Comparison of ENCODE assay signal across 9 cellular contexts in genomic region chr20:3710703-3711417, GRCh38. TPM values are rescaled to one million over a fixed set of nuclear protein-coding genes. Genes with fewer than 3 reads are reported as not detected.
DNase-seq lines count a peak whose midpoint lies in the region; ATAC-seq and TF ChIP-seq lines count a peak whose summit lies in the region.
"Had no signal": no experiment of that assay in that cellular context is flagged by ENCODE, and none has a peak within 500 bp of the region (broad histone marks: within the 10 kb centered on the region; RNA-seq: fewer than 3 reads in every experiment).

No MANE protein-coding gene starts in this region.

- no peak overlapping the region for H3K4me3 ChIP-seq in endodermal cell (ENCODE audit: low read length)

- no peaks in the 10 kb centered on the region for H3K36me3 Mint-ChIP-seq in endodermal cell (ENCODE audit: low read depth)

- no peaks in the 10 kb centered on the region for H3K9me3 Mint-ChIP-seq in endodermal cell

- WGBS in endodermal cell (ENCODE audit: insufficient coverage in 1 of 2, insufficient read length in 1 of 2), 2 experiments = 31 to 50% methylated on average over 12 to 17 of the region's 17 CpGs

- peak; percentile 98 for TF ChIP-seq CTCF in endodermal cell (conservative IDR thresholded peaks at IDR 0.05)

- H3K27ac ChIP-seq in endodermal cell (ENCODE audit: low read depth, low read length) = no peak overlapping the region

- H3K9me3 ChIP-seq in endodermal cell (ENCODE audit: control insufficient read depth, low read length) = no peaks in the 10 kb centered on the region

- no peak overlapping the region for H3K27ac Mint-ChIP-seq in endodermal cell

- H3K27me3 ChIP-seq in endodermal cell (ENCODE audit: control insufficient read depth, insufficient read depth, low read length, poor library complexity, severe bottlenecking) = no peaks in the 10 kb centered on the region

- no peaks in the 10 kb centered on the region for H3K4me1 Mint-ChIP-seq in endodermal cell

- no peak overlapping the region for H3K4me3 Mint-ChIP-seq in endodermal cell

- peak; percentile 68 for DNase-seq in NCI-H82 (lab: John Stamatoyannopoulos, UW)
- DNase-seq in NCI-H82 treated with DMSO at 0.1 percent for 48 hours (lab: John Stamatoyannopoulos, UW; ENCODE audit: unreplicated experiment) = no peak
- DNase-seq in NCI-H2227 (lab: John Stamatoyannopoulos, UW; ENCODE audit: unreplicated experiment) = peak; percentile 60
- DNase-seq in activated CD8-positive, alpha-beta memory T cell treated with anti-CD3 and anti-CD28 coated beads for 4 hours (ENCODE audit: low read depth in 2 of 2) = peak; percentile 21 to 50
- peak; percentile 96 for DNase-seq in endodermal cell
- DNase-seq in mucosa of gallbladder (ENCODE audit: low spot score) = peak; percentile 63
- peak; percentile 29 to 53 for DNase-seq in stimulated activated CD8-positive, alpha-beta memory T cell treated with anti-CD3 and anti-CD28 coated beads, Interleukin-4, amount 100 ng/mL, for 4 hours (ENCODE audit: low read depth in 2 of 2, low spot score in 1 of 2)

- no peaks in the 10 kb centered on the region for H3K4me1 ChIP-seq in endodermal cell (ENCODE audit: control insufficient read depth, insufficient read depth, low read length)

- ATAC-seq in GM18868 (IDR thresholded peaks at IDR 0.05; ENCODE audit: unreplicated experiment) = no peak

- no peaks in the 10 kb centered on the region for H3K36me3 ChIP-seq in endodermal cell (ENCODE audit: control insufficient read depth, insufficient read depth, low read length)

- H3K27me3 Mint-ChIP-seq in endodermal cell (ENCODE audit: insufficient read depth) = no peaks in the 10 kb centered on the region

- no peak overlapping the region for H3K9ac ChIP-seq in endodermal cell (ENCODE audit: extremely low read depth, low read length, poor library complexity, severe bottlenecking)

RNA-seq across cellular contexts. Expression of gene SIGLEC1, which starts 1.5 kb away (rescaled TPM):
- total RNA-seq in endodermal cell (not detected), mucosa of gallbladder (8.2 TPM)
- polyA plus RNA-seq in endodermal cell (2013, experiment 1 of 2) = not detected
- not detected for polyA plus RNA-seq in endodermal cell (2013, experiment 2 of 2)
- total RNA-seq: pulmonary artery endothelial cell had no signal

RNA-seq across cellular contexts. Expression of gene HSPA12B, which starts 21.6 kb away (rescaled TPM):
- 1 to 10 TPM; 1.1 to 1.4 TPM for total RNA-seq in endodermal cell
- 1.5 TPM for polyA plus RNA-seq in endodermal cell (2013, experiment 1 of 2)
- polyA plus RNA-seq in endodermal cell (2013, experiment 2 of 2) = 1.1 TPM
- 5.4 TPM for total RNA-seq in mucosa of gallbladder

RNA-seq across cellular contexts. Expression of gene ADAM33, which starts 29.1 kb away (rescaled TPM):
- total RNA-seq in endodermal cell (1 to 10 TPM; 3.0 to 3.3 TPM), mucosa of gallbladder (67.3 TPM)
- 7.7 TPM for polyA plus RNA-seq in endodermal cell (2013, experiment 1 of 2)
- polyA plus RNA-seq in endodermal cell (2013, experiment 2 of 2) = 6.9 TPM
- total RNA-seq: pulmonary artery endothelial cell had no signal

RNA-seq across cellular contexts. Expression of gene GFRA4, which starts 47.7 kb away (rescaled TPM):
- total RNA-seq in endodermal cell (not detected), mucosa of gallbladder (not detected)
- not detected for polyA plus RNA-seq in endodermal cell (2013, experiment 1 of 2)
- not detected for polyA plus RNA-seq in endodermal cell (2013, experiment 2 of 2)
- total RNA-seq: pulmonary artery endothelial cell had no signal

RNA-seq across cellular contexts. Expression of gene ADISSP, which starts 56.7 kb away (rescaled TPM):
- total RNA-seq in endodermal cell = 10 to 100 TPM; 38.8 to 43.3 TPM
- polyA plus RNA-seq in endodermal cell (2013, experiment 1 of 2) = 55.3 TPM
- 45.3 TPM for polyA plus RNA-seq in endodermal cell (2013, experiment 2 of 2)
- 61.1 TPM for total RNA-seq in mucosa of gallbladder

Comparison
In these comparisons a context has a peak if more than half of its experiments do, and no peak if none do; other contexts are left out.
1. RNA of gene ADAM33, which starts 29.1 kb away (total RNA-seq): 67.3 TPM in mucosa of gallbladder (single experiment); 3.0 to 3.3 TPM in endodermal cell; every median in the first group is over 10 times any median in the second.